Comparison of ENCODE assay signal across 27 cellular contexts in the genomic region with DNA sequence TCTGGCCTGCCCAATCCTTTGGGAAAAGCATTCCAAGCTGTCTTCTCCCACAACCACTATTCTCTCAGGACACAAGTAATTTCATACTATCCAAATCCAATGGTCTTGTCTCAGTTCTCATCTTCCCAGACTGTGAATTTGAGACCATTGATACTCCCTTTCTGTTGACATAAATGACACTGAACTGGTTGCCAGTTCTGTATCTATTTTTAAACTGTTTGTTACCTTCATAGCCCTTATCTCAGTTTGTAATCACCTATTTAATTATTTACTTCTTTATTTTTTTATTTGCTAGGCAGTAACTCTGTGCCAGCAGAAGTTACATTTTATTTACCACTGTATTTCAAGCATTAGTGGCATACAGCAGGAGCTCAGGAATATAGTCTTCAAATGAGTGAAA. TPM values are rescaled to one million over a fixed set of nuclear protein-coding genes. Genes with fewer than 3 reads are reported as not detected.
DNase-seq lines count a peak whose midpoint lies in the region; ATAC-seq, FAIRE-seq and TF ChIP-seq lines count a peak whose summit lies in the region.
"Had no signal": no experiment of that assay in that cellular context is flagged by ENCODE, and none has a peak within 500 bp of the region (broad histone marks: within the 10 kb centered on the region; RNA-seq: fewer than 3 reads in every experiment).

No MANE protein-coding gene starts in this region.

- no peak for TF ChIP-seq EP300 in HepG2 (IDR thresholded peaks at IDR 0.05; ENCODE audit: low read depth in 2 of 2, low read length in 2 of 2)
- TF ChIP-seq EP300 in HepG2 (CRISPR knock-in tag; IDR thresholded peaks at IDR 0.05; ENCODE audit: borderline replicate concordance), result no peak

- H3K4me1 Mint-ChIP-seq in glutamatergic neuron (ENCODE audit: low read depth, unreplicated experiment), result peaks cover 25% of the 10 kb centered on the region

- TF ChIP-seq RAD21 in liver (IDR thresholded peaks at IDR 0.05) (no peak), HepG2 (CRISPR knock-in tag; IDR thresholded peaks at IDR 0.05) (no peak)

- CTCF ChIA-PET in HepG2 (lab: Yijun Ruan, JAX; ENCODE audit: low intra/inter-chr PET ratio, low total read pairs), result no interaction called here

- H2AK5ac ChIP-seq in neuronal stem cell (ENCODE audit: low read depth, low read length), result no peak overlapping the region

- H3K9me3 ChIP-seq in liver (ENCODE audit: control insufficient read depth in 4 of 4, low read length in 3 of 4) (no peaks in the 10 kb centered on the region), HepG2 (ENCODE audit: low read length) (no peaks in the 10 kb centered on the region), gastrocnemius medialis (no peaks in the 10 kb centered on the region), Peyer's patch (no peaks in the 10 kb centered on the region), neuronal stem cell (replicated peaks in 1 of 2; ENCODE audit: control insufficient read depth in 2 of 2, insufficient read depth in 1 of 2, low read depth in 1 of 2, low read length in 2 of 2) (no peaks in the 10 kb centered on the region)
- H3K9me3 ChIP-seq: BE2C, Caco-2 had no signal

- H4K20me1 ChIP-seq in HepG2 (ENCODE audit: insufficient read depth, low read length), result no peaks in the 10 kb centered on the region

- no peak overlapping the region for H4K91ac ChIP-seq in neuronal stem cell (ENCODE audit: low read depth, low read length, poor library complexity)

- FAIRE-seq in HepG2 (lab: Jason Lieb, UNC), result no peak
- FAIRE-seq: A204.1, D721Med, GM12892, GM18507, H54 had no signal

- no peak overlapping the region for H2BK15ac ChIP-seq in neuronal stem cell (ENCODE audit: low read length)

- H3K14ac ChIP-seq in neuronal stem cell (ENCODE audit: low read length), result no peak overlapping the region

- no peaks in the 10 kb centered on the region for H3K79me2 ChIP-seq in HepG2 (ENCODE audit: insufficient read depth, low read length)

- no peaks in the 10 kb centered on the region for H3K79me1 ChIP-seq in neuronal stem cell (ENCODE audit: low read depth, low read length)

- peaks cover 1% of the 10 kb centered on the region for H3K27me3 Mint-ChIP-seq in glutamatergic neuron (ENCODE audit: unreplicated experiment)
- H3K27me3 Mint-ChIP-seq: CD4-positive, alpha-beta T cell had no signal

- no peak overlapping the region for H3K27ac Mint-ChIP-seq in glutamatergic neuron (ENCODE audit: unreplicated experiment)
- H3K27ac Mint-ChIP-seq: CD4-positive, alpha-beta T cell; GM23338 had no signal

- no peak overlapping the region for H3K4me3 ChIP-seq in liver (ENCODE audit: low read depth in 1 of 3, low read length in 3 of 3)
- no peak overlapping the region for H3K4me3 ChIP-seq in HepG2 (replicated peaks in 1 of 3; ENCODE audit: insufficient read depth in 1 of 3, low read depth in 2 of 3, low read length in 3 of 3)
- H3K4me3 ChIP-seq in gastrocnemius medialis, result no peak overlapping the region
- no peak overlapping the region for H3K4me3 ChIP-seq in Peyer's patch
- H3K4me3 ChIP-seq in neuronal stem cell (ENCODE audit: low read length in 2 of 2), result no peak overlapping the region
- H3K4me3 ChIP-seq: GM23338 had no signal

- TF ChIP-seq CTCF in liver (IDR thresholded peaks at IDR 0.05; ENCODE audit: low read depth, low read length, missing input control), result no peak
- TF ChIP-seq CTCF in HepG2 (CRISPR knock-in tag; IDR thresholded peaks at IDR 0.05), result no peak
- TF ChIP-seq CTCF in glutamatergic neuron (IDR thresholded peaks at IDR 0.05; ENCODE audit: partially characterized antibody, unreplicated experiment), result no peak
- no peak for TF ChIP-seq CTCF in gastrocnemius medialis (IDR thresholded peaks at IDR 0.05 in 4 of 5, conservative IDR thresholded peaks at IDR 0.05 in 1 of 5)
- no peak for TF ChIP-seq CTCF in Peyer's patch (IDR thresholded peaks at IDR 0.05)

- no peak overlapping the region for H4K8ac ChIP-seq in neuronal stem cell (ENCODE audit: low read depth, low read length)

- POLR2A ChIA-PET in HepG2 (lab: Yijun Ruan, JAX), result no interaction called here

- H3K23ac ChIP-seq in neuronal stem cell (ENCODE audit: low read depth, low read length, poor library complexity), result no peak overlapping the region

- H2BK12ac ChIP-seq in neuronal stem cell (ENCODE audit: low read length), result no peak overlapping the region

- in situ Hi-C loops in HepG2 (cut with HindIII; ENCODE audit: extremely low pct_ligation_motif_present, low pct_unique_long_range_greater_than_20kb), result no loop called here
- in situ Hi-C loops in gastrocnemius medialis (cut with MboI; ENCODE audit: low sequenced_read_pairs in 4 of 4), result no loop called here

- H3K9ac ChIP-seq in liver (ENCODE audit: low read depth in 1 of 2, low read length in 2 of 2), result peak overlapping the region in 1 of 2 donors; percentile 56
- no peak overlapping the region for H3K9ac ChIP-seq in HepG2 (ENCODE audit: insufficient read depth, low read depth, low read length)
- no peak overlapping the region for H3K9ac ChIP-seq in neuronal stem cell (ENCODE audit: low read depth, low read length, poor library complexity)

- peaks cover 2% of the 10 kb centered on the region for H3K9me3 Mint-ChIP-seq in glutamatergic neuron (ENCODE audit: unreplicated experiment)
- H3K9me3 Mint-ChIP-seq: CD4-positive, alpha-beta T cell; GM23338 had no signal

- H2BK5ac ChIP-seq in neuronal stem cell (ENCODE audit: low read length), result no peak overlapping the region

- peak overlapping the region; percentile 59 for H3K4me3 Mint-ChIP-seq in glutamatergic neuron (ENCODE audit: unreplicated experiment)
- H3K4me3 Mint-ChIP-seq: CD4-positive, alpha-beta T cell; GM23338 had no signal

- H3K36me3 ChIP-seq in liver (ENCODE audit: control insufficient read depth in 4 of 4, insufficient read depth in 3 of 4, low read depth in 1 of 4, low read length in 3 of 4) (no peaks in the 10 kb centered on the region), HepG2 (replicated peaks in 1 of 2; ENCODE audit: control insufficient read depth in 1 of 2, insufficient read depth in 2 of 2, low read length in 2 of 2) (no peaks in the 10 kb centered on the region), gastrocnemius medialis (no peaks in the 10 kb centered on the region), Peyer's patch (no peaks in the 10 kb centered on the region), neuronal stem cell (replicated peaks in 1 of 2; ENCODE audit: control insufficient read depth in 2 of 2, insufficient read depth in 2 of 2, low read length in 2 of 2) (peaks cover 0 to 4% of the 10 kb centered on the region in 2 donors)
- H3K36me3 ChIP-seq: BE2C had no signal

- no peak for ATAC-seq in HepG2
- ATAC-seq in left lobe of liver, result peak; percentile 45
- peak; percentile 63 to 67 for ATAC-seq in gastrocnemius medialis
- ATAC-seq: GM23338 had no signal

- no TSS peak for BruUV-seq in HepG2 (replicated peaks; lab: Mats Ljungman, UMichigan)

- DNase-seq in HepG2 (ENCODE audit: low spot score) (no peak), glutamatergic neuron (no peak), left lobe of liver (ENCODE audit: low spot score) (no peak), gastrocnemius medialis (no peak), Peyer's patch (no peak), neuronal stem cell (ENCODE audit: low spot score) (no peak), islet precursor cell (no peak)
- DNase-seq: ACHN; BE2C; C1 segment of cervical spinal cord; Caco-2; CD4-positive, alpha-beta T cell; DMS153; DMS79; GDM1; HCEC 1CT; IMR-90 had no signal

- intact Hi-C loops in HepG2 (cut with micrococcal nuclease; ENCODE audit: unreplicated experiment) (loop anchor here (10.0 kb wide), 1 partner anchor 127 kb away; a partner anchor contains a TSS), gastrocnemius medialis (cut with DNase I; ENCODE audit: low total_unique reads) (no loop called here)

- no peak overlapping the region for H3K18ac ChIP-seq in neuronal stem cell (ENCODE audit: low read length)

- H2AFZ ChIP-seq in HepG2 (ENCODE audit: low read length), result no peak overlapping the region
- H2AFZ ChIP-seq in neuronal stem cell (ENCODE audit: low read length), result no peak overlapping the region
- H2AFZ ChIP-seq: GM23338 had no signal

- H3K4me2 ChIP-seq in HepG2 (ENCODE audit: low read depth, low read length), result no peak overlapping the region
- no peak overlapping the region for H3K4me2 ChIP-seq in neuronal stem cell (ENCODE audit: insufficient read depth, low read length, poor library complexity, severe bottlenecking)
- H3K4me2 ChIP-seq: GM23338 had no signal

- H3K36me3 Mint-ChIP-seq in glutamatergic neuron (ENCODE audit: unreplicated experiment), result no peaks in the 10 kb centered on the region

- no peak overlapping the region for H2BK120ac ChIP-seq in neuronal stem cell (ENCODE audit: low read depth, low read length)

- no peaks in the 10 kb centered on the region for H3K27me3 ChIP-seq in liver (ENCODE audit: control insufficient read depth in 4 of 4, insufficient read depth in 4 of 4, low read length in 3 of 4)
- no peaks in the 10 kb centered on the region for H3K27me3 ChIP-seq in HepG2 (ENCODE audit: control insufficient read depth in 1 of 2, insufficient read depth in 2 of 2, low read length in 2 of 2)
- H3K27me3 ChIP-seq in gastrocnemius medialis, result no peaks in the 10 kb centered on the region
- no peaks in the 10 kb centered on the region for H3K27me3 ChIP-seq in Peyer's patch
- H3K27me3 ChIP-seq in neuronal stem cell (ENCODE audit: control insufficient read depth in 3 of 3, insufficient read depth in 3 of 3, low read depth in 1 of 3, low read length in 3 of 3), result no peaks in the 10 kb centered on the region
- H3K27me3 ChIP-seq: BE2C had no signal

- H3K4me1 ChIP-seq in liver (ENCODE audit: control insufficient read depth in 4 of 4, insufficient read depth in 4 of 4, low read length in 3 of 4) (peaks cover 2 to 47% (median 36%) of the 10 kb centered on the region in 4 donors), HepG2 (ENCODE audit: insufficient read depth, low read length) (peaks cover 53% of the 10 kb centered on the region), gastrocnemius medialis (peaks cover 17 to 19% of the 10 kb centered on the region in 2 donors), Peyer's patch (no peaks in the 10 kb centered on the region), neuronal stem cell (ENCODE audit: control insufficient read depth in 2 of 2, insufficient read depth in 1 of 2, low read depth in 1 of 2, low read length in 2 of 2) (no peaks in the 10 kb centered on the region)
- H3K4me1 ChIP-seq: BE2C, Caco-2 had no signal

- H3K4ac ChIP-seq in neuronal stem cell (ENCODE audit: low read length), result no peak overlapping the region

- H3K27ac ChIP-seq in liver (ENCODE audit: low read depth in 1 of 2, low read length in 2 of 2) (peak overlapping the region in 1 of 2 donors; percentile 22), HepG2 (ENCODE audit: extremely low read length, insufficient read depth, low read length) (no peak overlapping the region), gastrocnemius medialis (peak overlapping the region in 3 of 4 donors; percentile 18 to 55 (median 50)), Peyer's patch (no peak overlapping the region), neuronal stem cell (replicated peaks; ENCODE audit: low read length) (no peak overlapping the region)
- H3K27ac ChIP-seq: HL-60 had no signal

- no peak for TF ChIP-seq POLR2A in HepG2 (IDR thresholded peaks at IDR 0.05; ENCODE audit: insufficient read depth in 1 of 2, low read depth in 2 of 2, low read length in 2 of 2)
- TF ChIP-seq POLR2A in gastrocnemius medialis (IDR thresholded peaks at IDR 0.05), result no peak
- no peak for TF ChIP-seq POLR2A in Peyer's patch (IDR thresholded peaks at IDR 0.05)

RNA-seq across cellular contexts. Expression of a gene that starts 24.0 kb away (rescaled TPM):
- total RNA-seq in liver, result 1 to 10 TPM; 1.9 to 2.1 TPM
- 1 to 10 TPM in 1 of 2 donors, under 1 TPM in 1; 0.89 to 1.6 TPM for polyA plus RNA-seq in liver
- 5.0 and 6.1 TPM in 2 replicates for total RNA-seq in HepG2 (2016; rRNA removed; fragmentation: Illumina TruSeq; extraction: Trizol)
- total RNA-seq in HepG2 (2016; cell fraction: cytosol; rRNA removed; fragmentation: Illumina TruSeq; extraction: Trizol; ENCODE audit: low read depth), result 0.51 and 0.88 TPM in 2 replicates
- total RNA-seq in HepG2 (2016; cell fraction: insoluble cytoplasmic fraction; rRNA removed; fragmentation: Illumina TruSeq; extraction: Trizol), result 4.8 and 6.8 TPM in 2 replicates
- total RNA-seq in HepG2 (2016; cell fraction: membrane; rRNA removed; fragmentation: Illumina TruSeq; extraction: Trizol), result 1.6 and 1.8 TPM in 2 replicates
- 2.0 and 3.7 TPM in 2 replicates for total RNA-seq in HepG2 (2016; cell fraction: nucleus; rRNA removed; fragmentation: Illumina TruSeq; extraction: Trizol)
- polyA plus RNA-seq in HepG2 (2011; rRNA removed), result 3.6 and 3.8 TPM in 2 replicates
- 2.2 and 2.3 TPM in 2 replicates for polyA plus RNA-seq in HepG2 (2011; cell fraction: cytosol; rRNA removed)
- 3.6 and 4.3 TPM in 2 replicates for polyA plus RNA-seq in HepG2 (2011; cell fraction: nucleus; rRNA removed)
- polyA plus RNA-seq in HepG2 (2012), result 1.6 and 2.4 TPM in 2 replicates
- 0.37 and 0.94 TPM in 2 replicates for polyA plus RNA-seq in HepG2 (2016; cell fraction: cytosol; fragmentation: Illumina TruSeq; extraction: Trizol; ENCODE audit: low read depth)
- 5.2 and 8.7 TPM in 2 replicates for polyA plus RNA-seq in HepG2 (2016; cell fraction: insoluble cytoplasmic fraction; fragmentation: Illumina TruSeq; extraction: Trizol; ENCODE audit: low read depth)
- polyA plus RNA-seq in HepG2 (2016; cell fraction: membrane; fragmentation: Illumina TruSeq; extraction: Trizol; ENCODE audit: low read depth), result 1.3 and 1.5 TPM in 2 replicates
- polyA plus RNA-seq in HepG2 (2016; cell fraction: nucleus; fragmentation: Illumina TruSeq; extraction: Trizol; ENCODE audit: insufficient read depth, low read depth), result 3.7 and 5.4 TPM in 2 replicates
- polyA minus RNA-seq in HepG2 (2011; rRNA and poly(A)+ RNA removed; ENCODE audit: low replicate concordance), result 4.6 and 9.1 TPM in 2 replicates
- 1.5 and 2.2 TPM in 2 replicates for polyA minus RNA-seq in HepG2 (2011; cell fraction: cytosol; rRNA and poly(A)+ RNA removed)
- polyA minus RNA-seq in HepG2 (2011; cell fraction: nucleus; rRNA and poly(A)+ RNA removed), result 4.4 and 5.6 TPM in 2 replicates
- total RNA-seq in glutamatergic neuron (ENCODE audit: unreplicated experiment), result 10.7 TPM
- total RNA-seq in left lobe of liver, result 2.9 TPM
- 1 to 10 TPM; 2.6 to 9.5 (median 7.0) TPM for total RNA-seq in gastrocnemius medialis
- total RNA-seq in Peyer's patch, result 1 to 10 TPM; 3.0 to 6.6 (median 5.3) TPM
- 3.7 TPM for polyA plus RNA-seq in neuronal stem cell (2013, experiment 1 of 2)
- 3.8 TPM for polyA plus RNA-seq in neuronal stem cell (2013, experiment 2 of 2)

RNA-seq across cellular contexts. Expression of a gene that starts 24.4 kb away (rescaled TPM):
- total RNA-seq in liver, result 100 to 1,000 TPM; 255 to 261 TPM
- polyA plus RNA-seq in liver, result 100 to 1,000 TPM; 298 to 436 TPM
- total RNA-seq in HepG2 (2016; rRNA removed; fragmentation: Illumina TruSeq; extraction: Trizol), result 98.2 and 147 TPM in 2 replicates
- 69.6 and 74.1 TPM in 2 replicates for total RNA-seq in HepG2 (2016; cell fraction: cytosol; rRNA removed; fragmentation: Illumina TruSeq; extraction: Trizol; ENCODE audit: low read depth)
- 103 and 155 TPM in 2 replicates for total RNA-seq in HepG2 (2016; cell fraction: insoluble cytoplasmic fraction; rRNA removed; fragmentation: Illumina TruSeq; extraction: Trizol)
- total RNA-seq in HepG2 (2016; cell fraction: membrane; rRNA removed; fragmentation: Illumina TruSeq; extraction: Trizol), result 71.1 and 72.1 TPM in 2 replicates
- 118 and 122 TPM in 2 replicates for total RNA-seq in HepG2 (2016; cell fraction: nucleus; rRNA removed; fragmentation: Illumina TruSeq; extraction: Trizol)
- 354 and 363 TPM in 2 replicates for polyA plus RNA-seq in HepG2 (2011; rRNA removed)
- polyA plus RNA-seq in HepG2 (2011; cell fraction: cytosol; rRNA removed), result 200 and 292 TPM in 2 replicates
- polyA plus RNA-seq in HepG2 (2011; cell fraction: nucleus; rRNA removed), result 51.7 and 67.8 TPM in 2 replicates
- 215 and 233 TPM in 2 replicates for polyA plus RNA-seq in HepG2 (2012)
- 60.3 and 66.9 TPM in 2 replicates for polyA plus RNA-seq in HepG2 (2016; cell fraction: cytosol; fragmentation: Illumina TruSeq; extraction: Trizol; ENCODE audit: low read depth)
- 85.0 and 92.7 TPM in 2 replicates for polyA plus RNA-seq in HepG2 (2016; cell fraction: insoluble cytoplasmic fraction; fragmentation: Illumina TruSeq; extraction: Trizol; ENCODE audit: low read depth)
- 53.7 and 61.9 TPM in 2 replicates for polyA plus RNA-seq in HepG2 (2016; cell fraction: membrane; fragmentation: Illumina TruSeq; extraction: Trizol; ENCODE audit: low read depth)
- polyA plus RNA-seq in HepG2 (2016; cell fraction: nucleus; fragmentation: Illumina TruSeq; extraction: Trizol; ENCODE audit: insufficient read depth, low read depth), result 154 and 158 TPM in 2 replicates
- 163 and 204 TPM in 2 replicates for polyA minus RNA-seq in HepG2 (2011; rRNA and poly(A)+ RNA removed; ENCODE audit: low replicate concordance)
- 93.6 and 117 TPM in 2 replicates for polyA minus RNA-seq in HepG2 (2011; cell fraction: cytosol; rRNA and poly(A)+ RNA removed)
- polyA minus RNA-seq in HepG2 (2011; cell fraction: nucleus; rRNA and poly(A)+ RNA removed), result 36.6 and 61.8 TPM in 2 replicates
- 309 TPM for total RNA-seq in glutamatergic neuron (ENCODE audit: unreplicated experiment)
- 275 TPM for total RNA-seq in left lobe of liver
- total RNA-seq in gastrocnemius medialis, result 100 to 1,000 TPM; 156 to 248 (median 224) TPM
- total RNA-seq in Peyer's patch, result 100 to 1,000 TPM in 3 of 4 donors, 10 to 100 TPM in 1; 70.1 to 537 (median 210) TPM
- polyA plus RNA-seq in neuronal stem cell (2013, experiment 1 of 2), result 98.8 TPM
- 96.0 TPM for polyA plus RNA-seq in neuronal stem cell (2013, experiment 2 of 2)

RNA-seq across cellular contexts. Expression of a gene that starts 59.4 kb away (rescaled TPM):
- total RNA-seq in liver (not detected), HepG2 (2016; rRNA removed; fragmentation: Illumina TruSeq; extraction: Trizol) (1.2 and 2.5 TPM in 2 replicates), glutamatergic neuron (ENCODE audit: unreplicated experiment) (not detected), left lobe of liver (0.63 TPM), gastrocnemius medialis (not detected), Peyer's patch (not detected)
- polyA plus RNA-seq in liver (not detected), HepG2 (2011; rRNA removed) (13.5 and 14.0 TPM in 2 replicates)
- 0.71 and 0.79 TPM in 2 replicates for total RNA-seq in HepG2 (2016; cell fraction: cytosol; rRNA removed; fragmentation: Illumina TruSeq; extraction: Trizol; ENCODE audit: low read depth)
- total RNA-seq in HepG2 (2016; cell fraction: insoluble cytoplasmic fraction; rRNA removed; fragmentation: Illumina TruSeq; extraction: Trizol), result 1.6 and 2.3 TPM in 2 replicates
- 1.5 and 2.4 TPM in 2 replicates for total RNA-seq in HepG2 (2016; cell fraction: membrane; rRNA removed; fragmentation: Illumina TruSeq; extraction: Trizol)
- 0.94 and 2.2 TPM in 2 replicates for total RNA-seq in HepG2 (2016; cell fraction: nucleus; rRNA removed; fragmentation: Illumina TruSeq; extraction: Trizol)
- 9.6 and 10.4 TPM in 2 replicates for polyA plus RNA-seq in HepG2 (2011; cell fraction: cytosol; rRNA removed)
- polyA plus RNA-seq in HepG2 (2011; cell fraction: nucleus; rRNA removed), result 8.7 and 8.8 TPM in 2 replicates
- 2.3 and 3.2 TPM in 2 replicates for polyA plus RNA-seq in HepG2 (2012)
- 0.84 and 1.0 TPM in 2 replicates for polyA plus RNA-seq in HepG2 (2016; cell fraction: cytosol; fragmentation: Illumina TruSeq; extraction: Trizol; ENCODE audit: low read depth)
- 2.2 and 2.3 TPM in 2 replicates for polyA plus RNA-seq in HepG2 (2016; cell fraction: insoluble cytoplasmic fraction; fragmentation: Illumina TruSeq; extraction: Trizol; ENCODE audit: low read depth)
- polyA plus RNA-seq in HepG2 (2016; cell fraction: membrane; fragmentation: Illumina TruSeq; extraction: Trizol; ENCODE audit: low read depth), result 1.7 and 2.9 TPM in 2 replicates
- 4.1 and 4.2 TPM in 2 replicates for polyA plus RNA-seq in HepG2 (2016; cell fraction: nucleus; fragmentation: Illumina TruSeq; extraction: Trizol; ENCODE audit: insufficient read depth, low read depth)
- polyA minus RNA-seq in HepG2 (2011; rRNA and poly(A)+ RNA removed; ENCODE audit: low replicate concordance), result 9.7 TPM in 1 of 2 replicates, not detected in the other
- 2.0 and 2.6 TPM in 2 replicates for polyA minus RNA-seq in HepG2 (2011; cell fraction: cytosol; rRNA and poly(A)+ RNA removed)
- polyA minus RNA-seq in HepG2 (2011; cell fraction: nucleus; rRNA and poly(A)+ RNA removed), result 2.6 and 4.4 TPM in 2 replicates
- not detected for polyA plus RNA-seq in neuronal stem cell (2013, experiment 1 of 2)
- not detected for polyA plus RNA-seq in neuronal stem cell (2013, experiment 2 of 2)
- total RNA-seq: Caco-2; CD4-positive, alpha-beta T cell; Daoy; GM23338; HT1080; IMR-90 had no signal
- polyA plus RNA-seq: GM23338, IMR-90 had no signal

Comparison
In these comparisons a context has a peak if more than half of its experiments do, and no peak if none do; other contexts are left out.
1. H3K27ac ChIP-seq: peak in gastrocnemius medialis (3 of 4); none in HepG2 (single experiment), Peyer's patch (0 of 4) and neuronal stem cell (single experiment).